Comparison of ENCODE assay signal across 8 cellular contexts in genomic region chr10:43396928-43397624, GRCh38. TPM values are rescaled to one million over a fixed set of nuclear protein-coding genes. Genes with fewer than 3 reads are reported as not detected.
DNase-seq lines count a peak whose midpoint lies in the region; ATAC-seq and TF ChIP-seq lines count a peak whose summit lies in the region.

No MANE protein-coding gene starts in this region.

- CTCF ChIA-PET in OCI-LY7 (lab: Charles Lee; ENCODE audit: unreplicated experiment): no interaction called here

- H3K9me3 Mint-ChIP-seq in stimulated activated naive B cell treated with anti-CD40 and anti-IgM and Interleukin-4, amounts not matched to agents 10 μg/mL and 1 μg/mL and 100 μg/mL, for 72 hours: no peaks in the 10 kb centered on the region

- H3K4me3 Mint-ChIP-seq in stimulated activated naive B cell treated with anti-CD40 and anti-IgM and Interleukin-4, amounts not matched to agents 10 μg/mL and 1 μg/mL and 100 μg/mL, for 72 hours: peak overlapping the region; percentile 89 to 91

- H3K4me2 ChIP-seq in OCI-LY7 (ENCODE audit: low read length): peak overlapping the region; percentile 91

- WGBS in esophagus muscularis mucosa: 0% methylated on average over 24 of the region's 70 CpGs

- no peaks in the 10 kb centered on the region for H3K27me3 Mint-ChIP-seq in stimulated activated naive B cell treated with anti-CD40 and anti-IgM and Interleukin-4, amounts not matched to agents 10 μg/mL and 1 μg/mL and 100 μg/mL, for 72 hours

- H3K9me2 ChIP-seq in OCI-LY7 (ENCODE audit: insufficient read depth, low read length): no peaks in the 10 kb centered on the region

- H3K27me3 ChIP-seq in esophagus muscularis mucosa (no peaks in the 10 kb centered on the region), muscle layer of duodenum (ENCODE audit: low read depth, low read length) (no peaks in the 10 kb centered on the region)

- H3K4me1 ChIP-seq in OCI-LY7 (ENCODE audit: insufficient read depth, low read length, poor library complexity, severe bottlenecking) (peaks cover 63% of the 10 kb centered on the region), esophagus muscularis mucosa (peaks cover 58 to 90% (median 77%) of the 10 kb centered on the region in 4 donors), muscle layer of duodenum (ENCODE audit: control insufficient read depth in 1 of 2, insufficient read depth in 2 of 2, low read length in 2 of 2) (peaks cover 4 to 58% of the 10 kb centered on the region in 2 donors)

- BruUV-seq in OCI-LY7 (replicated peaks; lab: Mats Ljungman, UMichigan): no TSS peak

- H3K4me1 Mint-ChIP-seq in stimulated activated naive B cell treated with anti-CD40 and anti-IgM and Interleukin-4, amounts not matched to agents 10 μg/mL and 1 μg/mL and 100 μg/mL, for 72 hours: peaks cover 47 to 85% of the 10 kb centered on the region in 2 donors

- H3K9me3 ChIP-seq in OCI-LY7 (ENCODE audit: low read length) (no peaks in the 10 kb centered on the region), esophagus muscularis mucosa (no peaks in the 10 kb centered on the region), muscle layer of duodenum (ENCODE audit: control insufficient read depth in 1 of 2, low read length in 2 of 2) (no peaks in the 10 kb centered on the region)

- no peak overlapping the region for H2AFZ ChIP-seq in OCI-LY7 (ENCODE audit: low read length)

- DNase-seq in CMK (ENCODE audit: low read depth) (peak; percentile 68), OCI-LY7 (ENCODE audit: low spot score) (peak; percentile 94), esophagus muscularis mucosa (ENCODE audit: extremely low spot score) (peak; percentile 98)
- DNase-seq in activated T-cell treated with anti-CD3 and anti-CD28 coated beads, Interleukin-2, amount 50 U/mL, for 48 hours: peak; percentile 92
- DNase-seq in stimulated activated naive B cell treated with anti-CD40 and anti-IgM and Interleukin-4, amounts not matched to agents 10 μg/mL and 1 μg/mL and 100 μg/mL, for 72 hours: peak; percentile 85

- H3K36me3 Mint-ChIP-seq in stimulated activated naive B cell treated with anti-CD40 and anti-IgM and Interleukin-4, amounts not matched to agents 10 μg/mL and 1 μg/mL and 100 μg/mL, for 72 hours: peaks cover 49 to 64% of the 10 kb centered on the region in 2 donors

- H3K27ac ChIP-seq in OCI-LY7 (ENCODE audit: low read depth, low read length, poor library complexity, severe bottlenecking) (peak overlapping the region; percentile 82), esophagus muscularis mucosa (replicated peaks in 1 of 4) (peak overlapping the region; percentile 98 to 100 (median 99)), muscle layer of duodenum (ENCODE audit: low read length) (peak overlapping the region; percentile 87)

- H3K27ac Mint-ChIP-seq in stimulated activated naive B cell treated with anti-CD40 and anti-IgM and Interleukin-4, amounts not matched to agents 10 μg/mL and 1 μg/mL and 100 μg/mL, for 72 hours: peak overlapping the region; percentile 97

- peaks cover 98% of the 10 kb centered on the region for H3K79me2 ChIP-seq in OCI-LY7 (ENCODE audit: insufficient read depth, low read depth, low read length)

- H4K20me1 ChIP-seq in OCI-LY7 (ENCODE audit: insufficient read depth, low read length): peaks cover 66% of the 10 kb centered on the region

- H3K36me3 ChIP-seq in OCI-LY7 (ENCODE audit: insufficient read depth, low read length) (peaks cover 90% of the 10 kb centered on the region), esophagus muscularis mucosa (peaks cover 20 to 36% (median 33%) of the 10 kb centered on the region in 4 donors), muscle layer of duodenum (ENCODE audit: control insufficient read depth in 1 of 2, insufficient read depth in 2 of 2, low read length in 2 of 2) (peaks cover 20 to 27% of the 10 kb centered on the region in 2 donors)

- POLR2A ChIA-PET in OCI-LY7 (lab: Charles Lee): interaction anchor here (0.7 to 1.6 kb wide), 9 partner anchors 9 to 837 kb away, joined by 3 to 10 read pairs (median 5); no protein-coding TSS in a partner anchor

- TF ChIP-seq POLR2A in esophagus muscularis mucosa (IDR thresholded peaks at IDR 0.05; ENCODE audit: low read depth): peak; percentile 65

- TF ChIP-seq CTCF in OCI-LY7 (conservative IDR thresholded peaks at IDR 0.05; ENCODE audit: low read length) (no peak), esophagus muscularis mucosa (IDR thresholded peaks at IDR 0.05) (no peak)

- intact Hi-C loops in OCI-LY7 (cut with micrococcal nuclease; ENCODE audit: unreplicated experiment) (loop anchor here (1.0 to 2.0 kb wide), 3 partner anchors 10 to 258 kb away; partner anchors contain the start of gene CSGALNACT2), esophagus muscularis mucosa (cut with DNase I) (no loop called here)

- no peak for TF ChIP-seq EP300 in esophagus muscularis mucosa (IDR thresholded peaks at IDR 0.05)

- peak; percentile 79 for ATAC-seq in GM19467 (IDR thresholded peaks at IDR 0.05; ENCODE audit: unreplicated experiment)
- peak; percentile 58 for ATAC-seq in HG03575 (IDR thresholded peaks at IDR 0.05; ENCODE audit: extremely low read depth, insufficient number of reproducible peaks, low FRiP score, unreplicated experiment)
- ATAC-seq in stimulated activated naive B cell treated with anti-CD40 and anti-IgM and Interleukin-4, amounts not matched to agents 10 μg/mL and 1 μg/mL and 100 μg/mL, for 72 hours (replicated peaks): peak; percentile 87 to 90

- H3K4me3 ChIP-seq in OCI-LY7 (ENCODE audit: low read depth, low read length, poor library complexity, severe bottlenecking) (peak overlapping the region; percentile 92), esophagus muscularis mucosa (peak overlapping the region; percentile 82 to 89 (median 89)), muscle layer of duodenum (ENCODE audit: low read depth in 1 of 2, low read length in 2 of 2) (peak overlapping the region; percentile 67 to 75)

RNA-seq across cellular contexts. Expression of gene HNRNPF, which starts 11.9 kb away (rescaled TPM):
- total RNA-seq in OCI-LY7 (2014; rRNA removed; shearing (Covaris generic)): 280 and 354 TPM in 2 replicates
- total RNA-seq in OCI-LY7 (2022) (286 and 340 TPM in 2 replicates), esophagus muscularis mucosa (100 to 1,000 TPM; 113 to 243 (median 176) TPM)

RNA-seq across cellular contexts. Expression of gene FXYD4, which starts 25.6 kb away (rescaled TPM):
- total RNA-seq in OCI-LY7 (2014; rRNA removed; shearing (Covaris generic)): not detected in 2 replicates
- not detected in 2 replicates for total RNA-seq in OCI-LY7 (2022)
- not detected for total RNA-seq in esophagus muscularis mucosa

RNA-seq across cellular contexts. Expression of gene ZNF487, which starts 39.8 kb away (rescaled TPM):
- total RNA-seq in OCI-LY7 (2014; rRNA removed; shearing (Covaris generic)): 6.5 and 8.1 TPM in 2 replicates
- total RNA-seq in OCI-LY7 (2022) (3.5 and 5.0 TPM in 2 replicates), esophagus muscularis mucosa (10 to 100 TPM in 1 of 4 donors, 1 to 10 TPM in 3; 9.1 to 10.1 (median 10.0) TPM)

Comparison
In these comparisons a context has a peak if more than half of its experiments do, and no peak if none do; other contexts are left out.
1. Peak in every context shown above with its lines: DNase-seq, ATAC-seq, H3K4me3 ChIP-seq and H3K27ac ChIP-seq.